In the genomic region with DNA sequence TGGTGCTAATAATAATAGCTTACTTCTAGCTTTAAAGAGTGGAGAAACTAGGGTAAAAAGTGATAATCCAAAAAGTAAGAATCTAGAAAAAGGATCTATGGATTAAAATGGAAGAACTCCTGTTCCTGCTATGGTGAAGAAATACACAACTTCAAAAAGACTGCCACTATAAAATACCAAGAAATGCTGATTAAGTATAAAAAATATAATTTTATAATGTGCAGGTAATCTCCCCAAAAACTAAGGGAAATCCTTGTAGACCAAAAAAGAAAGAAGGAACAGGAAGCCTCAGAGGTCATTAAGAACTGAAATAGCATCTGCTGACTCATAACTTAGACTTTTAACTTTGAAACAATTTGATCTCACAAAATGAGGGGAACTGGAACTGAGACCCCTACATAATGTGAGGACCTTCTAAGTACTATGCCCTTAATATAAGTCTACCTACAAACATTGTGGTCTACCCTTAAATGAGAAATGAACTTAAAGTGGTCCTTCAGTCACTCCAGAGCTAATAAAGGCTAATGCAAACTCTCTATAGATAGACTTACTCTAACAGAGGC, we compare ENCODE assay signal across 1 cellular context.
TF ChIP-seq lines count a peak whose summit lies in the region.

No MANE protein-coding gene starts in this region.

TF ChIP-seq in GM12878, 131 proteins besides CTCF, POLR2A, EP300 and RAD21 (continued from another document):
- TF ChIP-seq, protein P1, sequence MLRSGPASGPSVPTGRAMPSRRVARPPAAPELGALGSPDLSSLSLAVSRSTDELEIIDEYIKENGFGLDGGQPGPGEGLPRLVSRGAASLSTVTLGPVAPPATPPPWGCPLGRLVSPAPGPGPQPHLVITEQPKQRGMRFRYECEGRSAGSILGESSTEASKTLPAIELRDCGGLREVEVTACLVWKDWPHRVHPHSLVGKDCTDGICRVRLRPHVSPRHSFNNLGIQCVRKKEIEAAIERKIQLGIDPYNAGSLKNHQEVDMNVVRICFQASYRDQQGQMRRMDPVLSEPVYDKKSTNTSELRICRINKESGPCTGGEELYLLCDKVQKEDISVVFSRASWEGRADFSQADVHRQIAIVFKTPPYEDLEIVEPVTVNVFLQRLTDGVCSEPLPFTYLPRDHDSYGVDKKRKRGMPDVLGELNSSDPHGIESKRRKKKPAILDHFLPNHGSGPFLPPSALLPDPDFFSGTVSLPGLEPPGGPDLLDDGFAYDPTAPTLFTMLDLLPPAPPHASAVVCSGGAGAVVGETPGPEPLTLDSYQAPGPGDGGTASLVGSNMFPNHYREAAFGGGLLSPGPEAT (IDR thresholded peaks at IDR 0.05; ENCODE audit: low read depth) = peak; percentile 76
- TF ChIP-seq ZZZ3 (IDR thresholded peaks at IDR 0.05; ENCODE audit: control insufficient read depth, insufficient read length, low read depth) (no peak), NR2F1 (conservative IDR thresholded peaks at IDR 0.05) (peak; percentile 85), RELA (IDR thresholded peaks at IDR 0.05; ENCODE audit: borderline replicate concordance, partially characterized antibody) (no peak), SUZ12 (IDR thresholded peaks at IDR 0.05; ENCODE audit: unreplicated experiment) (no peak), MTA3 (IDR thresholded peaks at IDR 0.05; ENCODE audit: borderline replicate concordance, low read length) (peak; percentile 90; the same call in 1 of the 2 replicates), CREM (IDR thresholded peaks at IDR 0.05; ENCODE audit: low read depth) (peak; percentile 60; the same call in 1 of the 2 replicates), RAD51 (IDR thresholded peaks at IDR 0.05) (peak; percentile 22; the same call in 1 of the 2 replicates), IKZF1 (conservative IDR thresholded peaks at IDR 0.05) (peak; percentile 65), TCF7 (IDR thresholded peaks at IDR 0.05; ENCODE audit: borderline replicate concordance) (0 out of 2 replicates have a peak, but pooled peaks have one; percentile 44), SP1 (IDR thresholded peaks at IDR 0.05; ENCODE audit: low read depth, low read length) (peak; percentile 19), EED (IDR thresholded peaks at IDR 0.05; ENCODE audit: low read depth) (0 out of 2 replicates have a peak, but pooled peaks have one; percentile 25), ATF7 (IDR thresholded peaks at IDR 0.05; ENCODE audit: low read depth) (peak; percentile 66), EZH2 (IDR thresholded peaks at IDR 0.05; ENCODE audit: borderline replicate concordance, control insufficient read depth, low read depth, low read length) (no peak), RUNX3 (IDR thresholded peaks at IDR 0.05; ENCODE audit: low read length) (peak; percentile 89), BCL11A (IDR thresholded peaks at IDR 0.05; ENCODE audit: low read depth, low read length) (peak; percentile 94), PAX8 (IDR thresholded peaks at IDR 0.05) (no peak), BACH1 (IDR thresholded peaks at IDR 0.05; ENCODE audit: borderline replicate concordance) (peak; percentile 61; the same call in 1 of the 2 replicates)
- TF ChIP-seq, protein P2, sequence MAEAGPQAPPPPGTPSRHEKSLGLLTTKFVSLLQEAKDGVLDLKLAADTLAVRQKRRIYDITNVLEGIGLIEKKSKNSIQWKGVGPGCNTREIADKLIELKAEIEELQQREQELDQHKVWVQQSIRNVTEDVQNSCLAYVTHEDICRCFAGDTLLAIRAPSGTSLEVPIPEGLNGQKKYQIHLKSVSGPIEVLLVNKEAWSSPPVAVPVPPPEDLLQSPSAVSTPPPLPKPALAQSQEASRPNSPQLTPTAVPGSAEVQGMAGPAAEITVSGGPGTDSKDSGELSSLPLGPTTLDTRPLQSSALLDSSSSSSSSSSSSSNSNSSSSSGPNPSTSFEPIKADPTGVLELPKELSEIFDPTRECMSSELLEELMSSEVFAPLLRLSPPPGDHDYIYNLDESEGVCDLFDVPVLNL (IDR thresholded peaks at IDR 0.05; ENCODE audit: low read depth, low read length) = no peak
- TF ChIP-seq, protein P3, sequence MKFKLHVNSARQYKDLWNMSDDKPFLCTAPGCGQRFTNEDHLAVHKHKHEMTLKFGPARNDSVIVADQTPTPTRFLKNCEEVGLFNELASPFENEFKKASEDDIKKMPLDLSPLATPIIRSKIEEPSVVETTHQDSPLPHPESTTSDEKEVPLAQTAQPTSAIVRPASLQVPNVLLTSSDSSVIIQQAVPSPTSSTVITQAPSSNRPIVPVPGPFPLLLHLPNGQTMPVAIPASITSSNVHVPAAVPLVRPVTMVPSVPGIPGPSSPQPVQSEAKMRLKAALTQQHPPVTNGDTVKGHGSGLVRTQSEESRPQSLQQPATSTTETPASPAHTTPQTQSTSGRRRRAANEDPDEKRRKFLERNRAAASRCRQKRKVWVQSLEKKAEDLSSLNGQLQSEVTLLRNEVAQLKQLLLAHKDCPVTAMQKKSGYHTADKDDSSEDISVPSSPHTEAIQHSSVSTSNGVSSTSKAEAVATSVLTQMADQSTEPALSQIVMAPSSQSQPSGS (IDR thresholded peaks at IDR 0.05; ENCODE audit: low read length) = peak; percentile 92
- TF ChIP-seq, protein P4, sequence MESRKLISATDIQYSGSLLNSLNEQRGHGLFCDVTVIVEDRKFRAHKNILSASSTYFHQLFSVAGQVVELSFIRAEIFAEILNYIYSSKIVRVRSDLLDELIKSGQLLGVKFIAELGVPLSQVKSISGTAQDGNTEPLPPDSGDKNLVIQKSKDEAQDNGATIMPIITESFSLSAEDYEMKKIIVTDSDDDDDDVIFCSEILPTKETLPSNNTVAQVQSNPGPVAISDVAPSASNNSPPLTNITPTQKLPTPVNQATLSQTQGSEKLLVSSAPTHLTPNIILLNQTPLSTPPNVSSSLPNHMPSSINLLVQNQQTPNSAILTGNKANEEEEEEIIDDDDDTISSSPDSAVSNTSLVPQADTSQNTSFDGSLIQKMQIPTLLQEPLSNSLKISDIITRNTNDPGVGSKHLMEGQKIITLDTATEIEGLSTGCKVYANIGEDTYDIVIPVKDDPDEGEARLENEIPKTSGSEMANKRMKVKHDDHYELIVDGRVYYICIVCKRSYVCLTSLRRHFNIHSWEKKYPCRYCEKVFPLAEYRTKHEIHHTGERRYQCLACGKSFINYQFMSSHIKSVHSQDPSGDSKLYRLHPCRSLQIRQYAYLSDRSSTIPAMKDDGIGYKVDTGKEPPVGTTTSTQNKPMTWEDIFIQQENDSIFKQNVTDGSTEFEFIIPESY (IDR thresholded peaks at IDR 0.05) = no peak
- TF ChIP-seq, protein P5, sequence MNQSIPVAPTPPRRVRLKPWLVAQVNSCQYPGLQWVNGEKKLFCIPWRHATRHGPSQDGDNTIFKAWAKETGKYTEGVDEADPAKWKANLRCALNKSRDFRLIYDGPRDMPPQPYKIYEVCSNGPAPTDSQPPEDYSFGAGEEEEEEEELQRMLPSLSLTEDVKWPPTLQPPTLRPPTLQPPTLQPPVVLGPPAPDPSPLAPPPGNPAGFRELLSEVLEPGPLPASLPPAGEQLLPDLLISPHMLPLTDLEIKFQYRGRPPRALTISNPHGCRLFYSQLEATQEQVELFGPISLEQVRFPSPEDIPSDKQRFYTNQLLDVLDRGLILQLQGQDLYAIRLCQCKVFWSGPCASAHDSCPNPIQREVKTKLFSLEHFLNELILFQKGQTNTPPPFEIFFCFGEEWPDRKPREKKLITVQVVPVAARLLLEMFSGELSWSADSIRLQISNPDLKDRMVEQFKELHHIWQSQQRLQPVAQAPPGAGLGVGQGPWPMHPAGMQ (IDR thresholded peaks at IDR 0.05; ENCODE audit: borderline replicate concordance) = no peak
- TF ChIP-seq, protein P6, sequence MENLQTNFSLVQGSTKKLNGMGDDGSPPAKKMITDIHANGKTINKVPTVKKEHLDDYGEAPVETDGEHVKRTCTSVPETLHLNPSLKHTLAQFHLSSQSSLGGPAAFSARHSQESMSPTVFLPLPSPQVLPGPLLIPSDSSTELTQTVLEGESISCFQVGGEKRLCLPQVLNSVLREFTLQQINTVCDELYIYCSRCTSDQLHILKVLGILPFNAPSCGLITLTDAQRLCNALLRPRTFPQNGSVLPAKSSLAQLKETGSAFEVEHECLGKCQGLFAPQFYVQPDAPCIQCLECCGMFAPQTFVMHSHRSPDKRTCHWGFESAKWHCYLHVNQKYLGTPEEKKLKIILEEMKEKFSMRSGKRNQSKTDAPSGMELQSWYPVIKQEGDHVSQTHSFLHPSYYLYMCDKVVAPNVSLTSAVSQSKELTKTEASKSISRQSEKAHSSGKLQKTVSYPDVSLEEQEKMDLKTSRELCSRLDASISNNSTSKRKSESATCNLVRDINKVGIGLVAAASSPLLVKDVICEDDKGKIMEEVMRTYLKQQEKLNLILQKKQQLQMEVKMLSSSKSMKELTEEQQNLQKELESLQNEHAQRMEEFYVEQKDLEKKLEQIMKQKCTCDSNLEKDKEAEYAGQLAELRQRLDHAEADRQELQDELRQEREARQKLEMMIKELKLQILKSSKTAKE (IDR thresholded peaks at IDR 0.05; ENCODE audit: low read depth, poor library complexity, severe bottlenecking) = peak; percentile 84
TF ChIP-seq in GM12878: peak in this region for 40.
